In the genomic region with DNA sequence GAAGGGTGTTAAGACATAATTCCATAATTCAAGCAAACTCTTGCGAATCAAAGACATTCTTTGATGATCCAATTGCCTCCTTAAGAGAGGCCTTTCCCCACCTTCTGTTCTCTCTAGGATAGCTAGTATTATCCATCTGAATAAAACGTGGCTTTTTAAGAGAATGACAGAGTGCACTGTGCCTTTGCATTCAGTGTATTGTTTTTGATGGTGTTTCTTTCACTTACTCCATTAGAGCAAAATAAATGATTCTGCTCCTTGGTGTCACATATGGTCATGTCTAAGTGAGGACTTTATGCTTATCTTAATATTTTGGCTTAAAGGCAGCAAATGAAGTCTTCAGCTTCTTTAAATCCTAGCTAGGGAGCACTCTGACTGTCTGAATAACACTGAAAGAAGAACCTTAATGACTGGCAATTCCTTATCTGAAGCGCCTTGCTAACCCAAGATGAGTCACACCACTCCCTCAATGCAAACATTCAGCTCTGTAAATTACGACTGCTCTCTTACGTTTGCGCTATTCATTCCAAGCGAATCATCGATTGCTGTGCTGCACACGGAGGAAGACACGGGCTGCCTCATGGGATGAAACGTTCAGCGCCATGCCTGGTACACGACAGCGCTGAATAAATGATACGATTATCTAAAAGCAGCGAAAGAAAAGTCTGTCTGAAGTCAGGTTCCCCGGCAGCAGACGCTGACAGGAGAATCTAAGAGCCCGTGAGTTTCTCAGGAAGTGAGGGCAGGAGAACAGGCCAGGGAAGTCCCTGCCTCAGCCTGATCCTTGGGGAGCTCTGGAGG, we compare ENCODE assay signal across 1 cellular context.
A peak's percentile ranks its signal among the peaks of the same experiment; 100 is the strongest.
TF ChIP-seq lines count a peak whose summit lies in the region.

No MANE protein-coding gene starts in this region.

TF ChIP-seq in K562, 482 proteins besides CTCF, POLR2A, EP300 and RAD21 (continued from another document and continues in another):
- TF ChIP-seq, protein P1, sequence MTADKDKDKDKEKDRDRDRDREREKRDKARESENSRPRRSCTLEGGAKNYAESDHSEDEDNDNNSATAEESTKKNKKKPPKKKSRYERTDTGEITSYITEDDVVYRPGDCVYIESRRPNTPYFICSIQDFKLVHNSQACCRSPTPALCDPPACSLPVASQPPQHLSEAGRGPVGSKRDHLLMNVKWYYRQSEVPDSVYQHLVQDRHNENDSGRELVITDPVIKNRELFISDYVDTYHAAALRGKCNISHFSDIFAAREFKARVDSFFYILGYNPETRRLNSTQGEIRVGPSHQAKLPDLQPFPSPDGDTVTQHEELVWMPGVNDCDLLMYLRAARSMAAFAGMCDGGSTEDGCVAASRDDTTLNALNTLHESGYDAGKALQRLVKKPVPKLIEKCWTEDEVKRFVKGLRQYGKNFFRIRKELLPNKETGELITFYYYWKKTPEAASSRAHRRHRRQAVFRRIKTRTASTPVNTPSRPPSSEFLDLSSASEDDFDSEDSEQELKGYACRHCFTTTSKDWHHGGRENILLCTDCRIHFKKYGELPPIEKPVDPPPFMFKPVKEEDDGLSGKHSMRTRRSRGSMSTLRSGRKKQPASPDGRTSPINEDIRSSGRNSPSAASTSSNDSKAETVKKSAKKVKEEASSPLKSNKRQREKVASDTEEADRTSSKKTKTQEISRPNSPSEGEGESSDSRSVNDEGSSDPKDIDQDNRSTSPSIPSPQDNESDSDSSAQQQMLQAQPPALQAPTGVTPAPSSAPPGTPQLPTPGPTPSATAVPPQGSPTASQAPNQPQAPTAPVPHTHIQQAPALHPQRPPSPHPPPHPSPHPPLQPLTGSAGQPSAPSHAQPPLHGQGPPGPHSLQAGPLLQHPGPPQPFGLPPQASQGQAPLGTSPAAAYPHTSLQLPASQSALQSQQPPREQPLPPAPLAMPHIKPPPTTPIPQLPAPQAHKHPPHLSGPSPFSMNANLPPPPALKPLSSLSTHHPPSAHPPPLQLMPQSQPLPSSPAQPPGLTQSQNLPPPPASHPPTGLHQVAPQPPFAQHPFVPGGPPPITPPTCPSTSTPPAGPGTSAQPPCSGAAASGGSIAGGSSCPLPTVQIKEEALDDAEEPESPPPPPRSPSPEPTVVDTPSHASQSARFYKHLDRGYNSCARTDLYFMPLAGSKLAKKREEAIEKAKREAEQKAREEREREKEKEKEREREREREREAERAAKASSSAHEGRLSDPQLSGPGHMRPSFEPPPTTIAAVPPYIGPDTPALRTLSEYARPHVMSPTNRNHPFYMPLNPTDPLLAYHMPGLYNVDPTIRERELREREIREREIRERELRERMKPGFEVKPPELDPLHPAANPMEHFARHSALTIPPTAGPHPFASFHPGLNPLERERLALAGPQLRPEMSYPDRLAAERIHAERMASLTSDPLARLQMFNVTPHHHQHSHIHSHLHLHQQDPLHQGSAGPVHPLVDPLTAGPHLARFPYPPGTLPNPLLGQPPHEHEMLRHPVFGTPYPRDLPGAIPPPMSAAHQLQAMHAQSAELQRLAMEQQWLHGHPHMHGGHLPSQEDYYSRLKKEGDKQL (CRISPR knock-in tag; IDR thresholded peaks at IDR 0.05; ENCODE audit: borderline replicate concordance): no peak
- TF ChIP-seq FOXJ2 (tag; IDR thresholded peaks at IDR 0.05) (no peak), SREBF1 (IDR thresholded peaks at IDR 0.05; ENCODE audit: borderline replicate concordance, low read depth, low read length) (no peak), POLR2AphosphoS2 (IDR thresholded peaks at IDR 0.05; ENCODE audit: low read length) (no peak), ZBTB1 (CRISPR knock-in tag; IDR thresholded peaks at IDR 0.05; ENCODE audit: borderline replicate concordance, low read depth) (no peak), ZBTB7A (IDR thresholded peaks at IDR 0.05; ENCODE audit: borderline replicate concordance, control insufficient read depth, low read depth, low read length) (no peak), ARID2 (IDR thresholded peaks at IDR 0.05) (no peak), ARNT (IDR thresholded peaks at IDR 0.05) (peak in 1 of 2 experiments; percentile 57; a peak in 1 of 4 replicates), U2AF2 (optimal IDR thresholded peaks at IDR 0.05; ENCODE audit: low read depth, low read length) (no peak), SRSF7 (optimal IDR thresholded peaks at IDR 0.05; ENCODE audit: low read depth, low read length) (no peak), MTA3 (IDR thresholded peaks at IDR 0.05; ENCODE audit: borderline replicate concordance) (0 out of 2 replicates have a peak, but pooled peaks have one; percentile 26), MCM3 (IDR thresholded peaks at IDR 0.05) (no peak), CAMTA2 (CRISPR knock-in tag; conservative IDR thresholded peaks at IDR 0.05) (no peak), GTF2A2 (tag; IDR thresholded peaks at IDR 0.05) (no peak), STAG1 (CRISPR knock-in tag; IDR thresholded peaks at IDR 0.05; ENCODE audit: borderline replicate concordance) (no peak), ELF2 (CRISPR knock-in tag; IDR thresholded peaks at IDR 0.05) (no peak), ZNF174 (CRISPR knock-in tag; IDR thresholded peaks at IDR 0.05) (no peak), RBM15 (IDR thresholded peaks at IDR 0.05; ENCODE audit: insufficient read depth, low read length) (no peak), GTF2E2 (tag; IDR thresholded peaks at IDR 0.05) (no peak), MIER1 (IDR thresholded peaks at IDR 0.05; ENCODE audit: low read depth) (no peak), PML (IDR thresholded peaks at IDR 0.05; ENCODE audit: low read length) (peak; percentile 58; the same call in 1 of the 2 replicates), EWSR1 (IDR thresholded peaks at IDR 0.05; ENCODE audit: borderline replicate concordance, low read depth, partially characterized antibody) (no peak), KDM2B (CRISPR knock-in tag; IDR thresholded peaks at IDR 0.05) (no peak), IRF2 (CRISPR knock-in tag; IDR thresholded peaks at IDR 0.05) (no peak)
- TF ChIP-seq, protein P2, sequence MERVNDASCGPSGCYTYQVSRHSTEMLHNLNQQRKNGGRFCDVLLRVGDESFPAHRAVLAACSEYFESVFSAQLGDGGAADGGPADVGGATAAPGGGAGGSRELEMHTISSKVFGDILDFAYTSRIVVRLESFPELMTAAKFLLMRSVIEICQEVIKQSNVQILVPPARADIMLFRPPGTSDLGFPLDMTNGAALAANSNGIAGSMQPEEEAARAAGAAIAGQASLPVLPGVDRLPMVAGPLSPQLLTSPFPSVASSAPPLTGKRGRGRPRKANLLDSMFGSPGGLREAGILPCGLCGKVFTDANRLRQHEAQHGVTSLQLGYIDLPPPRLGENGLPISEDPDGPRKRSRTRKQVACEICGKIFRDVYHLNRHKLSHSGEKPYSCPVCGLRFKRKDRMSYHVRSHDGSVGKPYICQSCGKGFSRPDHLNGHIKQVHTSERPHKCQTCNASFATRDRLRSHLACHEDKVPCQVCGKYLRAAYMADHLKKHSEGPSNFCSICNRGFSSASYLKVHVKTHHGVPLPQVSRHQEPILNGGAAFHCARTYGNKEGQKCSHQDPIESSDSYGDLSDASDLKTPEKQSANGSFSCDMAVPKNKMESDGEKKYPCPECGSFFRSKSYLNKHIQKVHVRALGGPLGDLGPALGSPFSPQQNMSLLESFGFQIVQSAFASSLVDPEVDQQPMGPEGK (CRISPR knock-in tag; IDR thresholded peaks at IDR 0.05; ENCODE audit: borderline replicate concordance): no peak
- TF ChIP-seq, protein P3, sequence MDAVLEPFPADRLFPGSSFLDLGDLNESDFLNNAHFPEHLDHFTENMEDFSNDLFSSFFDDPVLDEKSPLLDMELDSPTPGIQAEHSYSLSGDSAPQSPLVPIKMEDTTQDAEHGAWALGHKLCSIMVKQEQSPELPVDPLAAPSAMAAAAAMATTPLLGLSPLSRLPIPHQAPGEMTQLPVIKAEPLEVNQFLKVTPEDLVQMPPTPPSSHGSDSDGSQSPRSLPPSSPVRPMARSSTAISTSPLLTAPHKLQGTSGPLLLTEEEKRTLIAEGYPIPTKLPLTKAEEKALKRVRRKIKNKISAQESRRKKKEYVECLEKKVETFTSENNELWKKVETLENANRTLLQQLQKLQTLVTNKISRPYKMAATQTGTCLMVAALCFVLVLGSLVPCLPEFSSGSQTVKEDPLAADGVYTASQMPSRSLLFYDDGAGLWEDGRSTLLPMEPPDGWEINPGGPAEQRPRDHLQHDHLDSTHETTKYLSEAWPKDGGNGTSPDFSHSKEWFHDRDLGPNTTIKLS (IDR thresholded peaks at IDR 0.05; ENCODE audit: borderline replicate concordance, low read depth): no peak; the same call in 1 of the 2 replicates
- TF ChIP-seq, protein P4, sequence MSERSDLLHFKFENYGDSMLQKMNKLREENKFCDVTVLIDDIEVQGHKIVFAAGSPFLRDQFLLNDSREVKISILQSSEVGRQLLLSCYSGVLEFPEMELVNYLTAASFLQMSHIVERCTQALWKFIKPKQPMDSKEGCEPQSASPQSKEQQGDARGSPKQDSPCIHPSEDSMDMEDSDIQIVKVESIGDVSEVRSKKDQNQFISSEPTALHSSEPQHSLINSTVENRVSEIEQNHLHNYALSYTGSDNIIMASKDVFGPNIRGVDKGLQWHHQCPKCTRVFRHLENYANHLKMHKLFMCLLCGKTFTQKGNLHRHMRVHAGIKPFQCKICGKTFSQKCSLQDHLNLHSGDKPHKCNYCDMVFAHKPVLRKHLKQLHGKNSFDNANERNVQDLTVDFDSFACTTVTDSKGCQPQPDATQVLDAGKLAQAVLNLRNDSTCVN (CRISPR knock-in tag; IDR thresholded peaks at IDR 0.05): no peak
- TF ChIP-seq, protein P5, sequence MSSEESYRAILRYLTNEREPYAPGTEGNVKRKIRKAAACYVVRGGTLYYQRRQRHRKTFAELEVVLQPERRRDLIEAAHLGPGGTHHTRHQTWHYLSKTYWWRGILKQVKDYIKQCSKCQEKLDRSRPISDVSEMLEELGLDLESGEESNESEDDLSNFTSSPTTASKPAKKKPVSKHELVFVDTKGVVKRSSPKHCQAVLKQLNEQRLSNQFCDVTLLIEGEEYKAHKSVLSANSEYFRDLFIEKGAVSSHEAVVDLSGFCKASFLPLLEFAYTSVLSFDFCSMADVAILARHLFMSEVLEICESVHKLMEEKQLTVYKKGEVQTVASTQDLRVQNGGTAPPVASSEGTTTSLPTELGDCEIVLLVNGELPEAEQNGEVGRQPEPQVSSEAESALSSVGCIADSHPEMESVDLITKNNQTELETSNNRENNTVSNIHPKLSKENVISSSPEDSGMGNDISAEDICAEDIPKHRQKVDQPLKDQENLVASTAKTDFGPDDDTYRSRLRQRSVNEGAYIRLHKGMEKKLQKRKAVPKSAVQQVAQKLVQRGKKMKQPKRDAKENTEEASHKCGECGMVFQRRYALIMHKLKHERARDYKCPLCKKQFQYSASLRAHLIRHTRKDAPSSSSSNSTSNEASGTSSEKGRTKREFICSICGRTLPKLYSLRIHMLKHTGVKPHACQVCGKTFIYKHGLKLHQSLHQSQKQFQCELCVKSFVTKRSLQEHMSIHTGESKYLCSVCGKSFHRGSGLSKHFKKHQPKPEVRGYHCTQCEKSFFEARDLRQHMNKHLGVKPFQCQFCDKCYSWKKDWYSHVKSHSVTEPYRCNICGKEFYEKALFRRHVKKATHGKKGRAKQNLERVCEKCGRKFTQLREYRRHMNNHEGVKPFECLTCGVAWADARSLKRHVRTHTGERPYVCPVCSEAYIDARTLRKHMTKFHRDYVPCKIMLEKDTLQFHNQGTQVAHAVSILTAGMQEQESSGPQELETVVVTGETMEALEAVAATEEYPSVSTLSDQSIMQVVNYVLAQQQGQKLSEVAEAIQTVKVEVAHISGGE (CRISPR knock-in tag; IDR thresholded peaks at IDR 0.05): no peak
- TF ChIP-seq, protein P6, sequence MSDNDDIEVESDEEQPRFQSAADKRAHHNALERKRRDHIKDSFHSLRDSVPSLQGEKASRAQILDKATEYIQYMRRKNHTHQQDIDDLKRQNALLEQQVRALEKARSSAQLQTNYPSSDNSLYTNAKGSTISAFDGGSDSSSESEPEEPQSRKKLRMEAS (CRISPR knock-in tag; IDR thresholded peaks at IDR 0.05): peak; percentile 90
- TF ChIP-seq, protein P7, sequence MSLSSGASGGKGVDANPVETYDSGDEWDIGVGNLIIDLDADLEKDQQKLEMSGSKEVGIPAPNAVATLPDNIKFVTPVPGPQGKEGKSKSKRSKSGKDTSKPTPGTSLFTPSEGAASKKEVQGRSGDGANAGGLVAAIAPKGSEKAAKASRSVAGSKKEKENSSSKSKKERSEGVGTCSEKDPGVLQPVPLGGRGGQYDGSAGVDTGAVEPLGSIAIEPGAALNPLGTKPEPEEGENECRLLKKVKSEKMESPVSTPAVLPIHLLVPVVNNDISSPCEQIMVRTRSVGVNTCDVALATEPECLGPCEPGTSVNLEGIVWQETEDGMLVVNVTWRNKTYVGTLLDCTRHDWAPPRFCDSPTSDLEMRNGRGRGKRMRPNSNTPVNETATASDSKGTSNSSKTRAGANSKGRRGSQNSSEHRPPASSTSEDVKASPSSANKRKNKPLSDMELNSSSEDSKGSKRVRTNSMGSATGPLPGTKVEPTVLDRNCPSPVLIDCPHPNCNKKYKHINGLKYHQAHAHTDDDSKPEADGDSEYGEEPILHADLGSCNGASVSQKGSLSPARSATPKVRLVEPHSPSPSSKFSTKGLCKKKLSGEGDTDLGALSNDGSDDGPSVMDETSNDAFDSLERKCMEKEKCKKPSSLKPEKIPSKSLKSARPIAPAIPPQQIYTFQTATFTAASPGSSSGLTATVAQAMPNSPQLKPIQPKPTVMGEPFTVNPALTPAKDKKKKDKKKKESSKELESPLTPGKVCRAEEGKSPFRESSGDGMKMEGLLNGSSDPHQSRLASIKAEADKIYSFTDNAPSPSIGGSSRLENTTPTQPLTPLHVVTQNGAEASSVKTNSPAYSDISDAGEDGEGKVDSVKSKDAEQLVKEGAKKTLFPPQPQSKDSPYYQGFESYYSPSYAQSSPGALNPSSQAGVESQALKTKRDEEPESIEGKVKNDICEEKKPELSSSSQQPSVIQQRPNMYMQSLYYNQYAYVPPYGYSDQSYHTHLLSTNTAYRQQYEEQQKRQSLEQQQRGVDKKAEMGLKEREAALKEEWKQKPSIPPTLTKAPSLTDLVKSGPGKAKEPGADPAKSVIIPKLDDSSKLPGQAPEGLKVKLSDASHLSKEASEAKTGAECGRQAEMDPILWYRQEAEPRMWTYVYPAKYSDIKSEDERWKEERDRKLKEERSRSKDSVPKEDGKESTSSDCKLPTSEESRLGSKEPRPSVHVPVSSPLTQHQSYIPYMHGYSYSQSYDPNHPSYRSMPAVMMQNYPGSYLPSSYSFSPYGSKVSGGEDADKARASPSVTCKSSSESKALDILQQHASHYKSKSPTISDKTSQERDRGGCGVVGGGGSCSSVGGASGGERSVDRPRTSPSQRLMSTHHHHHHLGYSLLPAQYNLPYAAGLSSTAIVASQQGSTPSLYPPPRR (CRISPR knock-in tag; IDR thresholded peaks at IDR 0.05; ENCODE audit: borderline replicate concordance): no peak
- TF ChIP-seq, protein P8, sequence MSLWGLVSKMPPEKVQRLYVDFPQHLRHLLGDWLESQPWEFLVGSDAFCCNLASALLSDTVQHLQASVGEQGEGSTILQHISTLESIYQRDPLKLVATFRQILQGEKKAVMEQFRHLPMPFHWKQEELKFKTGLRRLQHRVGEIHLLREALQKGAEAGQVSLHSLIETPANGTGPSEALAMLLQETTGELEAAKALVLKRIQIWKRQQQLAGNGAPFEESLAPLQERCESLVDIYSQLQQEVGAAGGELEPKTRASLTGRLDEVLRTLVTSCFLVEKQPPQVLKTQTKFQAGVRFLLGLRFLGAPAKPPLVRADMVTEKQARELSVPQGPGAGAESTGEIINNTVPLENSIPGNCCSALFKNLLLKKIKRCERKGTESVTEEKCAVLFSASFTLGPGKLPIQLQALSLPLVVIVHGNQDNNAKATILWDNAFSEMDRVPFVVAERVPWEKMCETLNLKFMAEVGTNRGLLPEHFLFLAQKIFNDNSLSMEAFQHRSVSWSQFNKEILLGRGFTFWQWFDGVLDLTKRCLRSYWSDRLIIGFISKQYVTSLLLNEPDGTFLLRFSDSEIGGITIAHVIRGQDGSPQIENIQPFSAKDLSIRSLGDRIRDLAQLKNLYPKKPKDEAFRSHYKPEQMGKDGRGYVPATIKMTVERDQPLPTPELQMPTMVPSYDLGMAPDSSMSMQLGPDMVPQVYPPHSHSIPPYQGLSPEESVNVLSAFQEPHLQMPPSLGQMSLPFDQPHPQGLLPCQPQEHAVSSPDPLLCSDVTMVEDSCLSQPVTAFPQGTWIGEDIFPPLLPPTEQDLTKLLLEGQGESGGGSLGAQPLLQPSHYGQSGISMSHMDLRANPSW (CRISPR knock-in tag; IDR thresholded peaks at IDR 0.05): no peak
